Comparison of ENCODE assay signal across 19 cellular contexts in the genomic region with DNA sequence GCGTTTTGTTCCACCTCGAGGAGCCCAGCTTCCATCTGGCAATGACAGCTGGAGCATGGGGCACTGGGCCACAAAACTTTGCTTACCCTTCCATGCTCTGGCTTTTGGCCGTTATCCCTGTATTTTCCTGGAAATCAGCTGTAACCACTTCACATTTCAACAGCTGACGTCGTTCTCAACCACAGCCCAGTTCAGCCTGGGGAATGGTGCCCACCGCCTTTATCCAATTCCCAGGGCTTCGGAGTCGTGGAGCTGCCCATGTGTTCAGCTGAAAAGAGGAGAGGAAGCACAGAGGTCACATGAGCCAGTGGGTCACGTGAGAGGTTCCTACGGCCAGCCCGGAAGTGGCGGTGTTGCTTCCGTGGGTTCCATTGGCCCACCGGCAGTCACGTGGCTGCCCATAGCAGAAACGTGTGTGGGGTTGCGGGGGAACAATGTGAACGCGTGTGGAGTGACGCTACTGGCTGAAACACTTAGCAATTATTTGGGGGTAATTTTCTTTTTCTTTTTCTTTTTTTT. TPM values are rescaled to one million over a fixed set of nuclear protein-coding genes. Genes with fewer than 3 reads are reported as not detected.
A peak's percentile ranks its signal among the peaks of the same experiment; 100 is the strongest.
DNase-seq lines count a peak whose midpoint lies in the region; ATAC-seq and TF ChIP-seq lines count a peak whose summit lies in the region.
"Had no signal": no experiment of that assay in that cellular context is flagged by ENCODE, and none has a peak within 500 bp of the region (broad histone marks: within the 10 kb centered on the region; RNA-seq: fewer than 3 reads in every experiment).

No MANE protein-coding gene starts in this region.

- no peaks in the 10 kb centered on the region for H3K9me3 ChIP-seq in thoracic aorta
- no peaks in the 10 kb centered on the region for H3K9me3 ChIP-seq in suprapubic skin
- H3K9me3 ChIP-seq: ovary, SJSA1 had no signal

- H3K27me3 Mint-ChIP-seq in activated naive CD4-positive, alpha-beta T cell treated with anti-CD3 and anti-CD28 coated beads, Interleukin-2, amount 50 U/mL, for 24 hours = no peaks in the 10 kb centered on the region

- peak overlapping the region; percentile 41 for H3K27ac Mint-ChIP-seq in activated naive CD4-positive, alpha-beta T cell treated with anti-CD3 and anti-CD28 coated beads, Interleukin-2, amount 50 U/mL, for 24 hours
- H3K27ac Mint-ChIP-seq: H9; stimulated activated memory B cell treated with anti-CD40 and anti-IgM and Interleukin-4, amounts not matched to agents 10 μg/mL and 1 μg/mL and 100 μg/mL, for 72 hours had no signal

- TF ChIP-seq POLR2A in suprapubic skin (IDR thresholded peaks at IDR 0.05) = no peak

- no peaks in the 10 kb centered on the region for H3K36me3 Mint-ChIP-seq in activated naive CD4-positive, alpha-beta T cell treated with anti-CD3 and anti-CD28 coated beads, Interleukin-2, amount 50 U/mL, for 24 hours
- H3K36me3 Mint-ChIP-seq: stimulated activated memory B cell treated with anti-CD40 and anti-IgM and Interleukin-4, amounts not matched to agents 10 μg/mL and 1 μg/mL and 100 μg/mL, for 72 hours had no signal

- no peak for DNase-seq in activated naive CD4-positive, alpha-beta T cell treated with Interleukin-2 at 50 U/mL for 16 hours
- DNase-seq in anterior cingulate cortex (lab: John Stamatoyannopoulos, UW) (peak in 43 of 58 donors; percentile 2 to 77 (median 25)), left lobe of liver (ENCODE audit: low spot score) (peak; percentile 73), thoracic aorta (ENCODE audit: low spot score) (no peak), NCI-H128 (lab: John Stamatoyannopoulos, UW; ENCODE audit: unreplicated experiment) (no peak), suprapubic skin (ENCODE audit: low spot score in 2 of 2) (no peak)
- DNase-seq in effector CD8-positive, alpha-beta T cell (lab: John Stamatoyannopoulos, UW) = no peak
- DNase-seq: activated naive CD4-positive, alpha-beta T cell; brain microvascular endothelial cell; dermis blood vessel endothelial cell; GDM1; H9; NCI-H187 treated with DMSO at 0.1 percent for 48 hours; ovary; T-helper 9 cell had no signal

- no peaks in the 10 kb centered on the region for H3K27me3 ChIP-seq in thoracic aorta (replicated peaks; ENCODE audit: insufficient read depth)
- no peaks in the 10 kb centered on the region for H3K27me3 ChIP-seq in suprapubic skin
- H3K27me3 ChIP-seq: ovary had no signal

- TF ChIP-seq EP300 in suprapubic skin (IDR thresholded peaks at IDR 0.05) = no peak

- no peak overlapping the region for H3K4me3 Mint-ChIP-seq in activated naive CD4-positive, alpha-beta T cell treated with anti-CD3 and anti-CD28 coated beads, Interleukin-2, amount 50 U/mL, for 24 hours
- H3K4me3 Mint-ChIP-seq: H9; stimulated activated memory B cell treated with anti-CD40 and anti-IgM and Interleukin-4, amounts not matched to agents 10 μg/mL and 1 μg/mL and 100 μg/mL, for 72 hours had no signal

- H3K9me3 Mint-ChIP-seq in activated naive CD4-positive, alpha-beta T cell treated with anti-CD3 and anti-CD28 coated beads, Interleukin-2, amount 50 U/mL, for 24 hours = no peaks in the 10 kb centered on the region
- H3K9me3 Mint-ChIP-seq: H9; stimulated activated memory B cell treated with anti-CD40 and anti-IgM and Interleukin-4, amounts not matched to agents 10 μg/mL and 1 μg/mL and 100 μg/mL, for 72 hours had no signal

- ATAC-seq in left lobe of liver (peak; percentile 85), thoracic aorta (ENCODE audit: insufficient number of reproducible peaks, low FRiP score, low read depth) (no peak)
- ATAC-seq: stimulated activated memory B cell treated with anti-CD40 and anti-IgM and Interleukin-4, amounts not matched to agents 10 μg/mL and 1 μg/mL and 100 μg/mL, for 72 hours had no signal

- H3K27ac ChIP-seq in thoracic aorta = no peak overlapping the region
- H3K27ac ChIP-seq in suprapubic skin = no peak overlapping the region
- H3K27ac ChIP-seq: brain microvascular endothelial cell, ovary, SJSA1 had no signal

- H3K4me1 Mint-ChIP-seq in activated naive CD4-positive, alpha-beta T cell treated with anti-CD3 and anti-CD28 coated beads, Interleukin-2, amount 50 U/mL, for 24 hours = peaks cover 32% of the 10 kb centered on the region
- H3K4me1 Mint-ChIP-seq: H9; stimulated activated memory B cell treated with anti-CD40 and anti-IgM and Interleukin-4, amounts not matched to agents 10 μg/mL and 1 μg/mL and 100 μg/mL, for 72 hours had no signal

- WGBS in suprapubic skin = 81% methylated on average over 20 of the region's 20 CpGs

- H3K4me3 ChIP-seq in thoracic aorta = peak overlapping the region; percentile 6
- no peak overlapping the region for H3K4me3 ChIP-seq in suprapubic skin
- H3K4me3 ChIP-seq: ovary, SJSA1 had no signal

- TF ChIP-seq CTCF in thoracic aorta (IDR thresholded peaks at IDR 0.05) (no peak), suprapubic skin (IDR thresholded peaks at IDR 0.05) (no peak)

- H3K36me3 ChIP-seq in thoracic aorta (no peaks in the 10 kb centered on the region), suprapubic skin (no peaks in the 10 kb centered on the region)
- H3K36me3 ChIP-seq: brain microvascular endothelial cell, ovary, SJSA1 had no signal

- peaks cover 0 to 11% of the 10 kb centered on the region in 2 donors for H3K4me1 ChIP-seq in thoracic aorta (ENCODE audit: control insufficient read depth in 1 of 2, low read depth in 2 of 2)
- H3K4me1 ChIP-seq in suprapubic skin = no peaks in the 10 kb centered on the region
- H3K4me1 ChIP-seq: SJSA1 had no signal

RNA-seq across cellular contexts. Expression of gene EDAR, which starts 16.7 kb away (rescaled TPM):
- total RNA-seq in left lobe of liver (1.8 TPM), thoracic aorta (not detected), suprapubic skin (1 to 10 TPM; 1.5 to 4.3 (median 2.2) TPM)
- total RNA-seq: dermis blood vessel endothelial cell, H9, NCI-H460, SJSA1 had no signal

Comparison
In these comparisons a context has a peak if more than half of its experiments do, and no peak if none do; other contexts are left out.
1. DNase-seq: peak in anterior cingulate cortex (43 of 58) and left lobe of liver (single experiment); none in activated naive CD4-positive, alpha-beta T cell treated with Interleukin-2 at 50 U/mL for 16 hours (single experiment), thoracic aorta (single experiment), NCI-H128 (single experiment), effector CD8-positive, alpha-beta T cell (single experiment) and suprapubic skin (0 of 2).